Comparison of ENCODE assay signal across 8 cellular contexts in genomic region chr3:120561251-120562045, GRCh38. TPM values are rescaled to one million over a fixed set of nuclear protein-coding genes. Genes with fewer than 3 reads are reported as not detected.
A peak's percentile ranks its signal among the peaks of the same experiment; 100 is the strongest.
DNase-seq lines count a peak whose midpoint lies in the region; ATAC-seq, FAIRE-seq and TF ChIP-seq lines count a peak whose summit lies in the region.
"Had no signal": no experiment of that assay in that cellular context is flagged by ENCODE, and none has a peak within 500 bp of the region (broad histone marks: within the 10 kb centered on the region; RNA-seq: fewer than 3 reads in every experiment).

No MANE protein-coding gene starts in this region.

- no peaks in the 10 kb centered on the region for H3K79me2 ChIP-seq in GM12878 (ENCODE audit: control insufficient read depth, insufficient read depth, low read length)

- H4K20me1 ChIP-seq in GM12878 (ENCODE audit: control insufficient read depth, insufficient read depth) = no peaks in the 10 kb centered on the region

- H3K27me3 ChIP-seq in GM12878 (replicated peaks in 1 of 2; ENCODE audit: control insufficient read depth in 2 of 2, insufficient read depth in 2 of 2, low read length in 1 of 2) = no peaks in the 10 kb centered on the region

- TF ChIP-seq CTCF in GM12875 (IDR thresholded peaks at IDR 0.05; ENCODE audit: borderline replicate concordance, insufficient read depth, low read depth, low read length) (peak; percentile 68; the same call in 1 of the 2 replicates), GM12878 (IDR thresholded peaks at IDR 0.05 in 2 of 3, conservative IDR thresholded peaks at IDR 0.05 in 1 of 3; ENCODE audit: control insufficient read depth in 2 of 3, extremely low read depth in 1 of 3, insufficient read depth in 1 of 3, low read depth in 3 of 3, low read length in 3 of 3) (peak; percentile 79 to 93 (median 82))

- FAIRE-seq in TTC549 (lab: Jason Lieb, UNC) = peak; percentile 53
- FAIRE-seq in GM12878 (lab: Jason Lieb, UNC) = peak; percentile 92

- H3K36me3 ChIP-seq in GM12878 (ENCODE audit: control insufficient read depth in 2 of 2, insufficient read depth in 2 of 2, low read length in 1 of 2) = no peaks in the 10 kb centered on the region

- POLR2A ChIA-PET in GM12878 (lab: Charles Lee) = interaction anchor here (0.6 to 1.1 kb wide), 2 partner anchors 233 to 510 kb away, joined by 3 to 4 read pairs; no protein-coding TSS in a partner anchor

- no TSS peak for BruUV-seq in GM12878 (replicated peaks; lab: Mats Ljungman, UMichigan)

- DNase-seq in NCI-H187 (lab: John Stamatoyannopoulos, UW) = peak; percentile 9 to 29
- no peak for DNase-seq in GM12878 (ENCODE audit: low read depth, low spot score)
- peak; percentile 47 for DNase-seq in iPS-NIHi7 (ENCODE audit: extremely low spot score)
- peak; percentile 33 to 51 for DNase-seq in stimulated activated CD4-positive, alpha-beta T cell treated with anti-CD3 and anti-CD28 coated beads, Interleukin-15, amount 100 ng/mL, for 48 hours (ENCODE audit: low read depth in 2 of 2)

- H3K9ac ChIP-seq in GM12878 (ENCODE audit: control insufficient read depth, insufficient read depth, low read length) = no peak overlapping the region

- TF ChIP-seq RAD21 in GM12878 (IDR thresholded peaks at IDR 0.05; ENCODE audit: insufficient read depth, low read depth, low read length) = peak; percentile 93

- H3K4me1 ChIP-seq in GM12878 (ENCODE audit: control insufficient read depth, insufficient read depth, low read length) = peaks cover 3% of the 10 kb centered on the region; the same call in 1 of the 2 replicates

- H3K27ac ChIP-seq in GM12878 (ENCODE audit: control insufficient read depth, insufficient read depth) = no peak overlapping the region
- H3K27ac ChIP-seq: skin epidermis had no signal

- H3K4me2 ChIP-seq in GM12878 (ENCODE audit: control insufficient read depth, insufficient read depth) = no peak overlapping the region

- ATAC-seq in HG02798 (IDR thresholded peaks at IDR 0.05; ENCODE audit: poor library complexity, unreplicated experiment) (peak; percentile 55), GM12878 (peak; percentile 85)

- in situ Hi-C loops in GM12878 (cut with MboI) = loop anchor here (5.0 kb wide), 1 partner anchor 231 kb away; no protein-coding TSS in a partner anchor

- H3K9me3 ChIP-seq in GM12878 (replicated peaks; ENCODE audit: control insufficient read depth, insufficient read depth, low read length) = no peaks in the 10 kb centered on the region

- RAD21 ChIA-PET in GM12878 (lab: Charles Lee; ENCODE audit: unreplicated experiment) = interaction anchor here (0.8 to 7.1 kb wide), 7 partner anchors 143 to 238 kb away, joined by 3 to 82 read pairs (median 4); no protein-coding TSS in a partner anchor

- no peak overlapping the region for H3K4me3 ChIP-seq in GM12875 (ENCODE audit: low read depth, low read length)
- H3K4me3 ChIP-seq in GM12878 = no peak overlapping the region
- H3K4me3 ChIP-seq: skin epidermis had no signal

- SMC1A ChIA-PET in GM12878 (lab: Charles Lee; ENCODE audit: uncharacterized antibody, unreplicated experiment) = interaction anchor here (0.8 to 2.1 kb wide), 7 partner anchors 34 to 239 kb away, joined by 3 to 55 read pairs (median 7); partner anchors contain the start of gene NDUFB4

- no peak for TF ChIP-seq POLR2A in GM12878 (IDR thresholded peaks at IDR 0.05; ENCODE audit: low read depth, low read length)

- intact Hi-C loops in GM12878 (cut with micrococcal nuclease; ENCODE audit: unreplicated experiment) = loop anchor here (1.0 kb wide), 1 partner anchor 234 kb away; no protein-coding TSS in a partner anchor

- TF ChIP-seq EP300 in GM12878 (IDR thresholded peaks at IDR 0.05; ENCODE audit: borderline replicate concordance in 1 of 2, control insufficient read depth in 1 of 2, low read depth in 2 of 2, low read length in 2 of 2) = no peak

- no peak overlapping the region for H2AFZ ChIP-seq in GM12878 (ENCODE audit: control insufficient read depth, low read depth, low read length)

- CTCF ChIA-PET in GM12878 (lab: Yijun Ruan, JAX) = interaction anchor here (0.6 to 15.5 kb wide), 24 partner anchors 12 to 1335 kb away, joined by 3 to 376 read pairs (median 4); partner anchors contain the start of gene NDUFB4

- WGBS in GM12878 (ENCODE audit: insufficient coverage, insufficient replicate concordance, low lambda C conversion rate, missing lambda C conversion rate) = 12% methylated on average over 10 of the region's 10 CpGs

TF ChIP-seq in GM12878, 131 proteins besides CTCF, POLR2A, EP300 and RAD21:
- TF ChIP-seq NFXL1 (IDR thresholded peaks at IDR 0.05; ENCODE audit: borderline replicate concordance) = no peak
- TF ChIP-seq RUNX3 (IDR thresholded peaks at IDR 0.05; ENCODE audit: low read length) = peak; percentile 33; the same call in 1 of the 2 replicates
- peak; percentile 46; the same call in 1 of the 2 replicates for TF ChIP-seq YY1 (IDR thresholded peaks at IDR 0.05; ENCODE audit: low read depth, low read length)
- no peak for TF ChIP-seq ZNF24 (IDR thresholded peaks at IDR 0.05)
- TF ChIP-seq, protein P1, sequence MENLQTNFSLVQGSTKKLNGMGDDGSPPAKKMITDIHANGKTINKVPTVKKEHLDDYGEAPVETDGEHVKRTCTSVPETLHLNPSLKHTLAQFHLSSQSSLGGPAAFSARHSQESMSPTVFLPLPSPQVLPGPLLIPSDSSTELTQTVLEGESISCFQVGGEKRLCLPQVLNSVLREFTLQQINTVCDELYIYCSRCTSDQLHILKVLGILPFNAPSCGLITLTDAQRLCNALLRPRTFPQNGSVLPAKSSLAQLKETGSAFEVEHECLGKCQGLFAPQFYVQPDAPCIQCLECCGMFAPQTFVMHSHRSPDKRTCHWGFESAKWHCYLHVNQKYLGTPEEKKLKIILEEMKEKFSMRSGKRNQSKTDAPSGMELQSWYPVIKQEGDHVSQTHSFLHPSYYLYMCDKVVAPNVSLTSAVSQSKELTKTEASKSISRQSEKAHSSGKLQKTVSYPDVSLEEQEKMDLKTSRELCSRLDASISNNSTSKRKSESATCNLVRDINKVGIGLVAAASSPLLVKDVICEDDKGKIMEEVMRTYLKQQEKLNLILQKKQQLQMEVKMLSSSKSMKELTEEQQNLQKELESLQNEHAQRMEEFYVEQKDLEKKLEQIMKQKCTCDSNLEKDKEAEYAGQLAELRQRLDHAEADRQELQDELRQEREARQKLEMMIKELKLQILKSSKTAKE (IDR thresholded peaks at IDR 0.05; ENCODE audit: low read depth, poor library complexity, severe bottlenecking) = peak; percentile 29
- TF ChIP-seq RCOR1 (conservative IDR thresholded peaks at IDR 0.05; ENCODE audit: low read depth, low read length) = no peak
- peak; percentile 90 for TF ChIP-seq SMC3 (IDR thresholded peaks at IDR 0.05; ENCODE audit: borderline replicate concordance, low read length)

RNA-seq across cellular contexts. Expression of gene NDUFB4, which starts 34.7 kb away (rescaled TPM):
- 46.1 and 57.9 TPM in 2 replicates for total RNA-seq in GM12878 (2013; cell fraction: nucleolus; rRNA removed)
- total RNA-seq in GM12878 (2014; rRNA removed) (215 and 229 TPM in 2 replicates), GM12878 (2014; rRNA removed; fragmentation: Illumina TruSeq; extraction: Trizol) (412 and 416 TPM in 2 replicates), GM12878 (2021) (155 and 159 TPM in 2 replicates)
- 414 TPM for polyA plus RNA-seq in GM12878 (2011; ENCODE audit: low read depth)
- polyA plus RNA-seq in GM12878 (2011; rRNA removed) (222 and 224 TPM in 2 replicates), GM12878 (2014; fragmentation: Illumina TruSeq; extraction: Trizol) (213 and 297 TPM in 2 replicates), GM12878 (2014; fragmentation: Nextera tagmentation; extraction: Ambion mirVana) (100 to 1,000 TPM; 732 to 864 TPM), GM12878 (2014; rRNA removed) (284 and 363 TPM in 2 replicates), GM12878 (2016; fragmentation: Nextera tagmentation; extraction: Ambion mirVana) (100 to 1,000 TPM; 410 to 445 TPM)
- 343 and 368 TPM in 2 replicates for polyA plus RNA-seq in GM12878 (2011; cell fraction: cytosol; rRNA removed)
- polyA plus RNA-seq in GM12878 (2011; cell fraction: nucleus; rRNA removed) = 226 and 235 TPM in 2 replicates
- polyA plus RNA-seq in GM12878 (2012) = 174 and 262 TPM in 2 replicates
- 105 and 186 TPM in 2 replicates for polyA minus RNA-seq in GM12878 (2011; rRNA and poly(A)+ RNA removed)
- polyA minus RNA-seq in GM12878 (2011; cell fraction: cytosol; rRNA and poly(A)+ RNA removed) = 73.2 and 93.0 TPM in 2 replicates
- 45.6 and 60.6 TPM in 2 replicates for polyA minus RNA-seq in GM12878 (2011; cell fraction: nucleus; rRNA and poly(A)+ RNA removed)
